Comparison of ENCODE assay signal across 1 cellular context in genomic region chr7:2604608-2605174, GRCh38.
TF ChIP-seq lines count a peak whose summit lies in the region.

No MANE protein-coding gene starts in this region.

TF ChIP-seq in GM23338, 12 proteins besides CTCF, POLR2A, EP300 and RAD21 (continued from another document):
- TF ChIP-seq ZNF462 (CRISPR knock-in tag; IDR thresholded peaks at IDR 0.05) (no peak), ZNF331 (CRISPR knock-in tag; IDR thresholded peaks at IDR 0.05; ENCODE audit: low read depth) (no peak), EZH2phosphoT487 (IDR thresholded peaks at IDR 0.05; ENCODE audit: unreplicated experiment) (no peak), REST (IDR thresholded peaks at IDR 0.05; ENCODE audit: unreplicated experiment) (no peak), POLR2AphosphoS5 (IDR thresholded peaks at IDR 0.05; ENCODE audit: low read depth) (no peak), STAT1 (IDR thresholded peaks at IDR 0.05; ENCODE audit: unreplicated experiment) (no peak), NANOG (IDR thresholded peaks at IDR 0.05; ENCODE audit: borderline replicate concordance) (no peak)
- TF ChIP-seq, protein P1, sequence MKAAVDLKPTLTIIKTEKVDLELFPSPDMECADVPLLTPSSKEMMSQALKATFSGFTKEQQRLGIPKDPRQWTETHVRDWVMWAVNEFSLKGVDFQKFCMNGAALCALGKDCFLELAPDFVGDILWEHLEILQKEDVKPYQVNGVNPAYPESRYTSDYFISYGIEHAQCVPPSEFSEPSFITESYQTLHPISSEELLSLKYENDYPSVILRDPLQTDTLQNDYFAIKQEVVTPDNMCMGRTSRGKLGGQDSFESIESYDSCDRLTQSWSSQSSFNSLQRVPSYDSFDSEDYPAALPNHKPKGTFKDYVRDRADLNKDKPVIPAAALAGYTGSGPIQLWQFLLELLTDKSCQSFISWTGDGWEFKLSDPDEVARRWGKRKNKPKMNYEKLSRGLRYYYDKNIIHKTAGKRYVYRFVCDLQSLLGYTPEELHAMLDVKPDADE (IDR thresholded peaks at IDR 0.05): no peak
